Comparison of ENCODE assay signal across 37 cellular contexts in the genomic region with DNA sequence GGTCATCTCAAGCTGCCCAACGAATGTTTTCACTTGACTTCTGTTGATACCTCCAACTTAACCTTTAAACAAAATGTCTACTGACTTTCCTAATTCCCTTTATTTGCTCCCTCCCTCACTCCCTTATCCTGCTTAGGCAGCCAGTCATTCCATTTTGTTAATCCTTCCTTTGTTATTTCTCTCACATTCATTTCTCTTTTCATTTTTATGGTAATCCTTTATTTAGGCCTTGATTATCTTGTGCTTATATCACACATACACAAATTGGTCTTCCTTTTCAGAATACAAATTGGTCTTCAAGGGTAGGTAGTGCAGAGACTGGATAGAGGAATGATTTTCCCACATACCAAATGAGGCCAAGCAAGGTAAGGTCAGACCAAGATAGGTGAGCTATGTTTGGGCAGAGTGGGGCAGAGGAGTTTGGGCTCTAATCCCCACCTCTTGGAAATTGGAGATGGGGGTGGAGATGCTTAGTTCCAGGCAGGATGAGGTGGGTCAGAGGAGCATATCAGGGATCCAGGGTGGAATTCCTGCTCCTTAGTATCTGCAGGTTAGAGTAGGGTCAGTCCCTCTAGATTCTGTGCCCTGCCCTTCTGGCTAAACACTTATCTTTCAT. TPM values are rescaled to one million over a fixed set of nuclear protein-coding genes. Genes with fewer than 3 reads are reported as not detected.
"Had no signal": no experiment of that assay in that cellular context is flagged by ENCODE, and none has a peak within 500 bp of the region (broad histone marks: within the 10 kb centered on the region; RNA-seq: fewer than 3 reads in every experiment).

No MANE protein-coding gene starts in this region.

- H3K4me1 ChIP-seq: Peyer's patch, SJSA1 had no signal

- H3K27ac Mint-ChIP-seq: activated CD4-positive, alpha-beta T cell treated with anti-CD3 and anti-CD28 coated beads, Interleukin-2, amount 10 ng/mL, durations not matched to agents 24 days and 14 days; activated CD8-positive, alpha-beta T cell treated with anti-CD3 and anti-CD28 coated beads for 36 hours; activated naive CD8-positive, alpha-beta T cell treated with anti-CD3 and anti-CD28 coated beads for 36 hours; activated T-cell treated with anti-CD3 and anti-CD28 coated beads, Interleukin-2, amount 50 U/mL, for 72 hours; activated T-helper 17 cell treated with anti-CD3 and anti-CD28 coated beads, Interleukin-2, amount 50 U/mL, for 72 hours had no signal

- H3K9me3 ChIP-seq: Peyer's patch, SJSA1, SK-N-SH had no signal

- H3K9me3 Mint-ChIP-seq: activated CD4-positive, alpha-beta T cell treated with anti-CD3 and anti-CD28 coated beads, Interleukin-2, amount 10 ng/mL, durations not matched to agents 24 days and 14 days; activated CD8-positive, alpha-beta T cell treated with anti-CD3 and anti-CD28 coated beads for 36 hours; activated naive CD8-positive, alpha-beta T cell treated with anti-CD3 and anti-CD28 coated beads for 36 hours; activated T-helper 17 cell treated with anti-CD3 and anti-CD28 coated beads, Interleukin-2, amount 50 U/mL, for 72 hours; central memory CD8-positive, alpha-beta T cell had no signal

- H3K4me1 Mint-ChIP-seq: activated CD4-positive, alpha-beta T cell treated with anti-CD3 and anti-CD28 coated beads, Interleukin-2, amount 10 ng/mL, durations not matched to agents 24 days and 14 days; activated naive CD8-positive, alpha-beta T cell treated with anti-CD3 and anti-CD28 coated beads for 36 hours; activated T-helper 17 cell treated with anti-CD3 and anti-CD28 coated beads, Interleukin-2, amount 50 U/mL, for 72 hours; central memory CD8-positive, alpha-beta T cell had no signal

- H3K4me2 ChIP-seq: SK-N-SH had no signal

- H3K4me3 Mint-ChIP-seq: activated CD4-positive, alpha-beta T cell treated with anti-CD3 and anti-CD28 coated beads, Interleukin-2, amount 10 ng/mL, durations not matched to agents 24 days and 14 days; activated CD8-positive, alpha-beta T cell treated with anti-CD3 and anti-CD28 coated beads for 36 hours; activated naive CD8-positive, alpha-beta T cell treated with anti-CD3 and anti-CD28 coated beads for 36 hours; activated T-cell treated with anti-CD3 and anti-CD28 coated beads, Interleukin-2, amount 50 U/mL, for 72 hours; activated T-helper 17 cell treated with anti-CD3 and anti-CD28 coated beads, Interleukin-2, amount 50 U/mL, for 72 hours; central memory CD8-positive, alpha-beta T cell had no signal

- H3K4me3 ChIP-seq: cardiac muscle cell, Peyer's patch, SJSA1 had no signal

- DNase-seq: activated CD4-positive, alpha-beta T cell treated with anti-CD3 and anti-CD28 coated beads, Interleukin-2, amount 10 ng/mL, durations not matched to agents 24 days and 14 days; activated CD4-positive, alpha-beta T cell treated with anti-CD3 and anti-CD28 coated beads, Interleukin-2, amount 50 U/mL, for 4 hours; activated CD8-positive, alpha-beta T cell treated with anti-CD3 and anti-CD28 coated beads for 36 hours; activated effector memory CD4-positive, alpha-beta T cell treated with anti-CD3 and anti-CD28 coated beads, Interleukin-2, amount 50 U/mL, for 16 hours; activated naive CD4-positive, alpha-beta T cell; activated naive CD4-positive, alpha-beta T cell treated with anti-CD3 and anti-CD28 coated beads, Interleukin-2, amount 50 U/mL, for 16 hours; activated naive CD8-positive, alpha-beta T cell treated with anti-CD3 and anti-CD28 coated beads for 36 hours; activated T-cell treated with anti-CD3 and anti-CD28 coated beads, Interleukin-2, amount 50 U/mL, for 1 hour; activated T-cell treated with anti-CD3 and anti-CD28 coated beads, Interleukin-2, amount 50 U/mL, for 72 hours; amniotic stem cell; aorta; Karpas-422; NCI-H1105; NCI-H1417 treated with DMSO at 0.1 percent for 48 hours; NCI-H187 treated with DMSO at 0.1 percent for 48 hours; NCI-H2081; NCI-H345; NCI-H510A; NCI-H526; NCI-H748 treated with DMSO at 0.1 percent for 48 hours; NK-92 treated with Interleukin-12 subunit alpha and Interleukin-12 subunit beta, amount 100 ng/mL, for 24 hours; PC-3; Peyer's patch; RPMI8226; SHP77 treated with DMSO at 0.1 percent for 48 hours; SK-N-SH; T-helper 1 cell; T-helper 2 cell; T-helper 9 cell; WERI-Rb-1 had no signal

- H3K9me2 ChIP-seq: SK-N-SH had no signal

- H3K27ac ChIP-seq: cardiac muscle cell, Peyer's patch, SJSA1, WERI-Rb-1 had no signal

- H3K27me3 ChIP-seq: cardiac muscle cell, Peyer's patch, SJSA1 had no signal

- H3K36me3 ChIP-seq: cardiac muscle cell, Peyer's patch, SJSA1, WERI-Rb-1 had no signal

- ATAC-seq: activated CD8-positive, alpha-beta T cell treated with anti-CD3 and anti-CD28 coated beads for 36 hours; activated T-cell treated with anti-CD3 and anti-CD28 coated beads, Interleukin-2, amount 50 U/mL, for 72 hours; activated T-helper 17 cell treated with anti-CD3 and anti-CD28 coated beads, Interleukin-2, amount 50 U/mL, for 72 hours; PC-3 had no signal

RNA-seq across cellular contexts. Expression of gene SPACA1, which starts 2.0 kb away (rescaled TPM):
- total RNA-seq: activated CD4-positive, alpha-beta T cell treated with anti-CD3 and anti-CD28 coated beads, Interleukin-2, amount 10 ng/mL, durations not matched to agents 24 days and 14 days; activated CD8-positive, alpha-beta memory T cell treated with anti-CD3 and anti-CD28 coated beads for 36 hours; activated CD8-positive, alpha-beta T cell treated with anti-CD3 and anti-CD28 coated beads for 36 hours; activated naive CD8-positive, alpha-beta T cell treated with anti-CD3 and anti-CD28 coated beads for 36 hours; activated T-cell treated with anti-CD3 and anti-CD28 coated beads, Interleukin-2, amount 50 U/mL, for 72 hours; activated T-helper 17 cell treated with anti-CD3 and anti-CD28 coated beads, Interleukin-2, amount 50 U/mL, for 72 hours; aorta; cardiac muscle cell; chondrocyte; MCF 10A; PC-3; Peyer's patch; SJSA1 had no signal
- polyA plus RNA-seq: aorta, cardiac muscle cell, SK-N-SH had no signal
